ENCODE assay signal across 11 cellular contexts in genomic region chr2:144364988-144365738, GRCh38.
DNase-seq lines count a peak whose midpoint lies in the region; ATAC-seq lines count a peak whose summit lies in the region.
"Had no signal": no experiment of that assay in that cellular context is flagged by ENCODE, and none has a peak within 500 bp of the region (broad histone marks: within the 10 kb centered on the region; RNA-seq: fewer than 3 reads in every experiment).

No MANE protein-coding gene starts in this region.

- H3K9ac ChIP-seq in trophoblast cell (ENCODE audit: low read length) = no peak overlapping the region

- peak overlapping the region; percentile 76 for H2BK5ac ChIP-seq in trophoblast cell (ENCODE audit: low read depth, low read length, poor library complexity)

- peaks cover 4 to 11% of the 10 kb centered on the region in 2 experiments for H3K4me1 ChIP-seq in trophoblast cell (ENCODE audit: control insufficient read depth in 1 of 2, insufficient read depth in 2 of 2, low read length in 2 of 2)

- H3K36me3 ChIP-seq in trophoblast cell (ENCODE audit: control insufficient read depth in 1 of 2, insufficient read depth in 2 of 2, low read length in 2 of 2) = no peaks in the 10 kb centered on the region

- ATAC-seq in GM18867 (IDR thresholded peaks at IDR 0.05; ENCODE audit: unreplicated experiment) = peak; percentile 87
- ATAC-seq in HG02610 (IDR thresholded peaks at IDR 0.05; ENCODE audit: unreplicated experiment) = peak; percentile 98
- ATAC-seq: stimulated activated memory B cell treated with anti-CD40 and anti-IgM and Interleukin-4, amounts not matched to agents 10 μg/mL and 1 μg/mL and 100 μg/mL, for 72 hours had no signal

- H4K91ac ChIP-seq in trophoblast cell (ENCODE audit: low read depth, low read length) = no peak overlapping the region

- H3K27ac ChIP-seq in trophoblast cell (ENCODE audit: low read depth, low read length) = peak overlapping the region; percentile 91

- peak overlapping the region; percentile 62 for H2BK120ac ChIP-seq in trophoblast cell (ENCODE audit: insufficient read depth, low read length, poor library complexity)

- whole genome bisulfite sequencing in trophoblast cell (ENCODE audit: extremely low coverage, insufficient coverage, insufficient read length) = no CpG with 5 or more reads among the region's 4 CpGs

- peak overlapping the region; percentile 63 for H2AFZ ChIP-seq in trophoblast cell (ENCODE audit: insufficient read depth, low read length, poor library complexity)

- H3K4me3 ChIP-seq in trophoblast cell (ENCODE audit: low read depth, low read length) = no peak overlapping the region

- H3K4me2 ChIP-seq in trophoblast cell (ENCODE audit: low read length) = no peak overlapping the region

- H3K9me3 ChIP-seq in trophoblast cell (ENCODE audit: insufficient read depth, low read depth, low read length) = no peaks in the 10 kb centered on the region

- no peak overlapping the region for H3K23ac ChIP-seq in trophoblast cell (ENCODE audit: low read length)

- H2BK12ac ChIP-seq in trophoblast cell (ENCODE audit: low read length) = peak overlapping the region; percentile 58

- H4K8ac ChIP-seq in trophoblast cell (ENCODE audit: low read depth, low read length) = peak overlapping the region; percentile 65

- H3K18ac ChIP-seq in trophoblast cell (ENCODE audit: low read length) = no peak overlapping the region

- no peaks in the 10 kb centered on the region for H3K79me2 ChIP-seq in trophoblast cell (ENCODE audit: control insufficient read depth, insufficient read depth, low read length, poor library complexity)

- no peaks in the 10 kb centered on the region for H3K27me3 ChIP-seq in trophoblast cell (ENCODE audit: insufficient read depth, low read length)

- DNase-seq in M059J (ENCODE audit: low read depth) (peak; percentile 92), trophoblast cell (peak; percentile 28 to 31), AML-193 (lab: John Stamatoyannopoulos, UW) (no peak), NCI-H2107 (lab: John Stamatoyannopoulos, UW) (no peak), NCI-H446 (lab: John Stamatoyannopoulos, UW) (no peak), T1000 (lab: John Stamatoyannopoulos, UW) (no peak)
- DNase-seq: KBM-7, nucleus accumbens had no signal

- no peak overlapping the region for H3K4ac ChIP-seq in trophoblast cell (ENCODE audit: low read depth, low read length)

- H3K14ac ChIP-seq in trophoblast cell (ENCODE audit: low read length) = peak overlapping the region; percentile 33

- no peak overlapping the region for H2AK5ac ChIP-seq in trophoblast cell (ENCODE audit: low read length)

- no peak overlapping the region for H4K12ac ChIP-seq in trophoblast cell (ENCODE audit: low read depth, low read length)

- peaks cover 19% of the 10 kb centered on the region for H3K79me1 ChIP-seq in trophoblast cell (ENCODE audit: low read length)

Comparison
In these comparisons a context has a peak if more than half of its experiments do, and no peak if none do; other contexts are left out.
1. DNase-seq: peak in M059J (single experiment) and trophoblast cell (2 of 2); none in AML-193 (0 of 2), NCI-H2107 (single experiment), NCI-H446 (0 of 2) and T1000 (single experiment).